ENCODE assay signal across 1 cellular context in genomic region chr1:110449661-110450651, GRCh38.
A peak's percentile ranks its signal among the peaks of the same experiment; 100 is the strongest.
TF ChIP-seq lines count a peak whose summit lies in the region.

No MANE protein-coding gene starts in this region.

TF ChIP-seq in K562, 482 proteins besides CTCF, POLR2A, EP300 and RAD21:
- TF ChIP-seq CBFA2T3 (IDR thresholded peaks at IDR 0.05) (peak; percentile 41), NFE2 (IDR thresholded peaks at IDR 0.05; ENCODE audit: low read depth) (no peak), NCOA2 (IDR thresholded peaks at IDR 0.05; ENCODE audit: partially characterized antibody in 2 of 2) (no peak), TAL1 (IDR thresholded peaks at IDR 0.05) (peak; percentile 15; the same call in 1 of the 2 replicates), CEBPG (CRISPR knock-in tag; IDR thresholded peaks at IDR 0.05) (no peak), CEBPG (tag; conservative IDR thresholded peaks at IDR 0.05 in 1 of 2, IDR thresholded peaks at IDR 0.05 in 1 of 2) (peak; percentile 30 to 32; a peak in 1 of 4 replicates), ZNF239 (CRISPR knock-in tag; IDR thresholded peaks at IDR 0.05) (peak; percentile 91), CEBPB (tag; IDR thresholded peaks at IDR 0.05) (peak; percentile 56; the same call in 1 of the 2 replicates), TCF3 (CRISPR knock-in tag; IDR thresholded peaks at IDR 0.05) (peak; percentile 14; the same call in 1 of the 2 replicates)
- TF ChIP-seq, protein P1, sequence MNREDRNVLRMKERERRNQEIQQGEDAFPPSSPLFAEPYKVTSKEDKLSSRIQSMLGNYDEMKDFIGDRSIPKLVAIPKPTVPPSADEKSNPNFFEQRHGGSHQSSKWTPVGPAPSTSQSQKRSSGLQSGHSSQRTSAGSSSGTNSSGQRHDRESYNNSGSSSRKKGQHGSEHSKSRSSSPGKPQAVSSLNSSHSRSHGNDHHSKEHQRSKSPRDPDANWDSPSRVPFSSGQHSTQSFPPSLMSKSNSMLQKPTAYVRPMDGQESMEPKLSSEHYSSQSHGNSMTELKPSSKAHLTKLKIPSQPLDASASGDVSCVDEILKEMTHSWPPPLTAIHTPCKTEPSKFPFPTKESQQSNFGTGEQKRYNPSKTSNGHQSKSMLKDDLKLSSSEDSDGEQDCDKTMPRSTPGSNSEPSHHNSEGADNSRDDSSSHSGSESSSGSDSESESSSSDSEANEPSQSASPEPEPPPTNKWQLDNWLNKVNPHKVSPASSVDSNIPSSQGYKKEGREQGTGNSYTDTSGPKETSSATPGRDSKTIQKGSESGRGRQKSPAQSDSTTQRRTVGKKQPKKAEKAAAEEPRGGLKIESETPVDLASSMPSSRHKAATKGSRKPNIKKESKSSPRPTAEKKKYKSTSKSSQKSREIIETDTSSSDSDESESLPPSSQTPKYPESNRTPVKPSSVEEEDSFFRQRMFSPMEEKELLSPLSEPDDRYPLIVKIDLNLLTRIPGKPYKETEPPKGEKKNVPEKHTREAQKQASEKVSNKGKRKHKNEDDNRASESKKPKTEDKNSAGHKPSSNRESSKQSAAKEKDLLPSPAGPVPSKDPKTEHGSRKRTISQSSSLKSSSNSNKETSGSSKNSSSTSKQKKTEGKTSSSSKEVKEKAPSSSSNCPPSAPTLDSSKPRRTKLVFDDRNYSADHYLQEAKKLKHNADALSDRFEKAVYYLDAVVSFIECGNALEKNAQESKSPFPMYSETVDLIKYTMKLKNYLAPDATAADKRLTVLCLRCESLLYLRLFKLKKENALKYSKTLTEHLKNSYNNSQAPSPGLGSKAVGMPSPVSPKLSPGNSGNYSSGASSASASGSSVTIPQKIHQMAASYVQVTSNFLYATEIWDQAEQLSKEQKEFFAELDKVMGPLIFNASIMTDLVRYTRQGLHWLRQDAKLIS (CRISPR knock-in tag; IDR thresholded peaks at IDR 0.05), result no peak
